ENCODE assay signal across 13 cellular contexts in genomic region chr12:11067514-11067913, GRCh38. TPM values are rescaled to one million over a fixed set of nuclear protein-coding genes. Genes with fewer than 3 reads are reported as not detected.
DNase-seq lines count a peak whose midpoint lies in the region; ATAC-seq and TF ChIP-seq lines count a peak whose summit lies in the region.
"Had no signal": no experiment of that assay in that cellular context is flagged by ENCODE, and none has a peak within 500 bp of the region (broad histone marks: within the 10 kb centered on the region; RNA-seq: fewer than 3 reads in every experiment).

No MANE protein-coding gene starts in this region.

- no peaks in the 10 kb centered on the region for H3K27me3 ChIP-seq in BE2C
- H3K27me3 ChIP-seq in MG63: no peaks in the 10 kb centered on the region
- H3K27me3 ChIP-seq: ascending aorta, BLaER1, SJSA1 had no signal

- H3K27me3 Mint-ChIP-seq in T-helper 2 cell treated with Interferon-gamma antibody and Interleukin-4, amounts not matched to agents 5 μg/mL and 100 μg/mL, for 36 hours (ENCODE audit: low read depth): no peaks in the 10 kb centered on the region
- no peaks in the 10 kb centered on the region for H3K27me3 Mint-ChIP-seq in type B pancreatic cell
- H3K27me3 Mint-ChIP-seq: activated CD4-positive, alpha-beta memory T cell treated with anti-CD3 and anti-CD28 coated beads, Interleukin-2, amount 10 ng/mL, durations not matched to agents 7 days and 5 days had no signal

- H3K4me1 ChIP-seq in BE2C: no peaks in the 10 kb centered on the region
- H3K4me1 ChIP-seq: ascending aorta, BLaER1, SJSA1 had no signal

- H3K4me3 ChIP-seq in BE2C (ENCODE audit: low read depth, low read length): no peak overlapping the region
- no peak overlapping the region for H3K4me3 ChIP-seq in MG63
- H3K4me3 ChIP-seq: ascending aorta, BLaER1, SJSA1 had no signal

- H3K9me3 ChIP-seq in BE2C (no peaks in the 10 kb centered on the region), MG63 (peaks cover 3% of the 10 kb centered on the region; the same call in 1 of the 2 replicates)
- H3K9me3 ChIP-seq: ascending aorta, BLaER1, SJSA1 had no signal

- no peak for TF ChIP-seq CTCF in BE2C (IDR thresholded peaks at IDR 0.05; ENCODE audit: low read depth, low read length)
- no peak for TF ChIP-seq CTCF in type B pancreatic cell (conservative IDR thresholded peaks at IDR 0.05)

- no peaks in the 10 kb centered on the region for H3K4me1 Mint-ChIP-seq in T-helper 2 cell treated with Interferon-gamma antibody and Interleukin-4, amounts not matched to agents 5 μg/mL and 100 μg/mL, for 36 hours (ENCODE audit: low read depth)
- no peaks in the 10 kb centered on the region for H3K4me1 Mint-ChIP-seq in type B pancreatic cell (ENCODE audit: unreplicated experiment)
- H3K4me1 Mint-ChIP-seq: activated CD4-positive, alpha-beta memory T cell treated with anti-CD3 and anti-CD28 coated beads, Interleukin-2, amount 10 ng/mL, durations not matched to agents 7 days and 5 days had no signal

- H3K4me3 Mint-ChIP-seq in T-helper 2 cell treated with Interferon-gamma antibody and Interleukin-4, amounts not matched to agents 5 μg/mL and 100 μg/mL, for 36 hours: no peak overlapping the region
- no peak overlapping the region for H3K4me3 Mint-ChIP-seq in type B pancreatic cell
- H3K4me3 Mint-ChIP-seq: activated CD4-positive, alpha-beta memory T cell treated with anti-CD3 and anti-CD28 coated beads, Interleukin-2, amount 10 ng/mL, durations not matched to agents 7 days and 5 days had no signal

- H3K36me3 ChIP-seq in BE2C: no peaks in the 10 kb centered on the region
- H3K36me3 ChIP-seq in MG63: 0 out of 2 replicates have a peak, but pooled peaks cover 2% of the 10 kb centered on the region
- H3K36me3 ChIP-seq: ascending aorta, SJSA1 had no signal

- peaks cover 8% of the 10 kb centered on the region for H3K36me3 Mint-ChIP-seq in T-helper 2 cell treated with Interferon-gamma antibody and Interleukin-4, amounts not matched to agents 5 μg/mL and 100 μg/mL, for 36 hours (ENCODE audit: low read depth)
- peaks cover 32% of the 10 kb centered on the region for H3K36me3 Mint-ChIP-seq in type B pancreatic cell

- no peak for TF ChIP-seq POLR2A in erythroblast (IDR thresholded peaks at IDR 0.05; ENCODE audit: low read length)

- ATAC-seq in GM18909 (IDR thresholded peaks at IDR 0.05; ENCODE audit: poor library complexity, unreplicated experiment) (no peak), HG02973 (IDR thresholded peaks at IDR 0.05; ENCODE audit: unreplicated experiment) (no peak)

- DNase-seq in BE2C: peak; percentile 8
- peak; percentile 37 for DNase-seq in MG63
- peak; percentile 12 to 28 for DNase-seq in erythroblast (lab: John Stamatoyannopoulos, UW)
- peak; percentile 34 to 51 for DNase-seq in lung microvascular endothelial cell (ENCODE audit: low read depth in 2 of 2)
- no peak for DNase-seq in T-helper 2 cell treated with Interferon-gamma antibody and Interleukin-4, amounts not matched to agents 5 μg/mL and 100 μg/mL, for 36 hours (ENCODE audit: low spot score)
- DNase-seq in type B pancreatic cell (ENCODE audit: extremely low spot score, unreplicated experiment): no peak
- DNase-seq: activated CD4-positive, alpha-beta memory T cell treated with anti-CD3 and anti-CD28 coated beads, Interleukin-2, amount 10 ng/mL, durations not matched to agents 7 days and 5 days; NCI-H2171 treated with DMSO at 0.1 percent for 48 hours had no signal

- no peak overlapping the region for H3K27ac Mint-ChIP-seq in T-helper 2 cell treated with Interferon-gamma antibody and Interleukin-4, amounts not matched to agents 5 μg/mL and 100 μg/mL, for 36 hours
- H3K27ac Mint-ChIP-seq in type B pancreatic cell: no peak overlapping the region
- H3K27ac Mint-ChIP-seq: activated CD4-positive, alpha-beta memory T cell treated with anti-CD3 and anti-CD28 coated beads, Interleukin-2, amount 10 ng/mL, durations not matched to agents 7 days and 5 days had no signal

- H3K9me3 Mint-ChIP-seq in T-helper 2 cell treated with Interferon-gamma antibody and Interleukin-4, amounts not matched to agents 5 μg/mL and 100 μg/mL, for 36 hours: no peaks in the 10 kb centered on the region
- no peaks in the 10 kb centered on the region for H3K9me3 Mint-ChIP-seq in type B pancreatic cell

RNA-seq across cellular contexts. Expression of gene TAS2R46, which starts 5.4 kb away (rescaled TPM):
- polyA plus RNA-seq in BE2C (2012; ENCODE audit: insufficient read depth, insufficient read length, low read depth): not detected
- 0.10 TPM in 1 of 2 replicates, not detected in the other for total RNA-seq in MG63 (2014; rRNA removed; shearing (Covaris generic); ENCODE audit: low replicate concordance)
- 0.65 and 0.79 TPM in 2 replicates for total RNA-seq in lung microvascular endothelial cell
- 0.85 and 1.0 TPM in 2 replicates for total RNA-seq in type B pancreatic cell (ENCODE audit: low replicate concordance)

RNA-seq across cellular contexts. Expression of gene TAS2R43, which starts 24.6 kb away (rescaled TPM):
- not detected for polyA plus RNA-seq in BE2C (2012; ENCODE audit: insufficient read depth, insufficient read length, low read depth)
- not detected in 2 replicates for total RNA-seq in MG63 (2014; rRNA removed; shearing (Covaris generic); ENCODE audit: low replicate concordance)
- total RNA-seq in lung microvascular endothelial cell (0.65 and 0.99 TPM in 2 replicates), type B pancreatic cell (ENCODE audit: low replicate concordance) (0.36 and 1.0 TPM in 2 replicates)
- total RNA-seq: ascending aorta had no signal

RNA-seq across cellular contexts. Expression of gene TAS2R31, which starts 36.3 kb away (rescaled TPM):
- polyA plus RNA-seq in BE2C (2012; ENCODE audit: insufficient read depth, insufficient read length, low read depth): 1.3 TPM
- total RNA-seq in MG63 (2014; rRNA removed; shearing (Covaris generic); ENCODE audit: low replicate concordance): 1.8 TPM in 1 of 2 replicates, not detected in the other
- total RNA-seq in lung microvascular endothelial cell (1.1 and 1.8 TPM in 2 replicates), type B pancreatic cell (ENCODE audit: low replicate concordance) (2.1 and 4.3 TPM in 2 replicates)
- total RNA-seq: ascending aorta had no signal

RNA-seq across cellular contexts. Expression of gene TAS2R19, which starts 45.1 kb away (rescaled TPM):
- 1.2 TPM for polyA plus RNA-seq in BE2C (2012; ENCODE audit: insufficient read depth, insufficient read length, low read depth)
- not detected in 2 replicates for total RNA-seq in MG63 (2014; rRNA removed; shearing (Covaris generic); ENCODE audit: low replicate concordance)
- total RNA-seq in lung microvascular endothelial cell: 1.3 and 2.6 TPM in 2 replicates
- 3.1 and 3.5 TPM in 2 replicates for total RNA-seq in type B pancreatic cell (ENCODE audit: low replicate concordance)
- total RNA-seq: ascending aorta had no signal

Comparison
In these comparisons a context has a peak if more than half of its experiments do, and no peak if none do; other contexts are left out.
1. DNase-seq: peak in BE2C (single experiment), MG63 (single experiment), erythroblast (2 of 2) and lung microvascular endothelial cell (2 of 2); none in T-helper 2 cell treated with Interferon-gamma antibody and Interleukin-4, amounts not matched to agents 5 μg/mL and 100 μg/mL, for 36 hours (single experiment) and type B pancreatic cell (single experiment).